ENCODE assay signal across 25 cellular contexts in genomic region chr3:98984024-98984423, GRCh38.
"Had no signal": no experiment of that assay in that cellular context is flagged by ENCODE, and none has a peak within 500 bp of the region (broad histone marks: within the 10 kb centered on the region; RNA-seq: fewer than 3 reads in every experiment).

No MANE protein-coding gene starts in this region.

- H3K4me1 ChIP-seq: adrenal gland, ascending aorta, left lung, transverse colon had no signal

- H3K9me3 ChIP-seq: adrenal gland, ascending aorta, esophagus squamous epithelium, left lung, lower lobe of right lung, mucosa of descending colon, testis, transverse colon had no signal

- ATAC-seq: left lung; lower lobe of right lung; mucosa of descending colon; natural killer cell treated with Interleukin-12 subunit alpha and Interleukin-12 subunit beta and Interleukin-15 and Interleukin-18, amount 100 ng/mL, for 72 hours; sciatic nerve; stimulated activated naive CD8-positive, alpha-beta T cell treated with anti-CD3 and anti-CD28 coated beads, Interleukin-15, Interleukin-2, amounts not matched to agents 100 U/mL and 50 U/mL, for 24 hours had no signal

- H3K27ac ChIP-seq: adrenal gland, ascending aorta, esophagus squamous epithelium, left lung, lower lobe of right lung, skin epidermis, testis, transverse colon had no signal

- DNase-seq: activated CD4-positive, alpha-beta T cell treated with anti-CD3 and anti-CD28 coated beads for 48 hours; activated CD4-positive, alpha-beta T cell treated with anti-CD3 and anti-CD28 coated beads, Interleukin-2, amount 50 U/mL, for 48 hours; activated CD4-positive, CD25-positive, alpha-beta regulatory T cell; activated CD8-positive, alpha-beta memory T cell treated with anti-CD3 and anti-CD28 coated beads for 24 hours; activated effector memory CD4-positive, alpha-beta T cell treated with anti-CD3 and anti-CD28 coated beads, Interleukin-2, amount 50 U/mL, for 16 hours; activated naive CD4-positive, alpha-beta T cell treated with anti-CD3 and anti-CD28 coated beads for 36 hours; activated naive CD8-positive, alpha-beta T cell treated with anti-CD3 and anti-CD28 coated beads for 36 hours; adrenal gland; central memory CD4-positive, alpha-beta T cell; endodermal cell; esophagus squamous epithelium; foreskin melanocyte; left lung; lower lobe of right lung; mucosa of descending colon; stimulated activated CD4-positive, alpha-beta T cell treated with anti-CD3 and anti-CD28 coated beads, Interleukin-12 subunit alpha, Interleukin-12 subunit beta, amount 100 ng/mL, for 4 hours; stimulated activated CD4-positive, alpha-beta T cell treated with anti-CD3 and anti-CD28 coated beads, Interleukin-4, amount 100 ng/mL, for 1 hour; stimulated activated naive CD8-positive, alpha-beta T cell treated with anti-CD3 and anti-CD28 coated beads, Interleukin-15, Interleukin-2, amounts not matched to agents 100 U/mL and 50 U/mL, for 24 hours; testis; transverse colon had no signal

- FAIRE-seq: urothelium cell line had no signal

- H3K4me3 ChIP-seq: adrenal gland, ascending aorta, esophagus squamous epithelium, left lung, lower lobe of right lung, mucosa of descending colon, skin epidermis, testis, transverse colon had no signal
